In the genomic region with DNA sequence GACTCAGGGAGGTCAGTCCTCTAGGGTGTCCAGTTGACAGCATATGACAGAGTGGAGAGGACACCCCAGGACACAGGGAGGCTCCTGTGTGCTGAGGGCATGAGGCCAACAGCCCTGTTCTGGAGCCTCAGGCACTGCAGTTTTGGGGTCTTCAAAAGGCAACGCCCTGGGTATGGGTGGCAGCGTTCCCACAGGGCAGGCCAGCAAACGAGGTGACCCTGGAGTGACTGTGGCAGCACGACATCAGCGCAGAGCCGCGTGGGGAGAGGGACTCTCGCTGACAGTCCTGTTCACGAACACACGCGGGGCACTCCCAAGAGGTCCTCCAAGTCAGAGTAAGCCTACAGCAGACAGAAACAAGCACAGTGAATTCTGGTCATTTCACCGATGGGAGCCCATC, we compare ENCODE assay signal across 15 cellular contexts. TPM values are rescaled to one million over a fixed set of nuclear protein-coding genes. Genes with fewer than 3 reads are reported as not detected.
A peak's percentile ranks its signal among the peaks of the same experiment; 100 is the strongest.
DNase-seq lines count a peak whose midpoint lies in the region; ATAC-seq, FAIRE-seq and TF ChIP-seq lines count a peak whose summit lies in the region.
"Had no signal": no experiment of that assay in that cellular context is flagged by ENCODE, and none has a peak within 500 bp of the region (broad histone marks: within the 10 kb centered on the region; RNA-seq: fewer than 3 reads in every experiment).

No MANE protein-coding gene starts in this region.

- H3K4me3 Mint-ChIP-seq in nephron: no peak overlapping the region
- H3K4me3 Mint-ChIP-seq: CD4-positive, CD25-positive, alpha-beta regulatory T cell had no signal

- no peak for ATAC-seq in gastrocnemius medialis

- intact Hi-C loops in gastrocnemius medialis (cut with DNase I; ENCODE audit: low total_unique reads): loop anchor here (10.0 kb wide), 1 partner anchor 406 kb away; the partner anchor contains the start of genes CLCN2 and POLR2H

- WGBS in hepatocyte (ENCODE audit: low lambda C conversion rate, missing lambda C conversion rate): 90% methylated on average over 12 of the region's 12 CpGs

- no peaks in the 10 kb centered on the region for H3K9me2 ChIP-seq in hepatocyte (replicated peaks; ENCODE audit: insufficient read depth)

- H3K9me3 ChIP-seq in hepatocyte (ENCODE audit: low read depth) (no peaks in the 10 kb centered on the region), gastrocnemius medialis (no peaks in the 10 kb centered on the region)
- H3K9me3 ChIP-seq: BLaER1 had no signal

- no peaks in the 10 kb centered on the region for H3K79me2 ChIP-seq in hepatocyte

- peak overlapping the region; percentile 77 to 92 (median 89) for H3K27ac Mint-ChIP-seq in nephron
- H3K27ac Mint-ChIP-seq: CD4-positive, CD25-positive, alpha-beta regulatory T cell had no signal

- in situ Hi-C loops in gastrocnemius medialis (cut with MboI; ENCODE audit: low sequenced_read_pairs in 4 of 4): loop anchor here in 1 of 4 donors (25.0 kb wide), 1 partner anchor 408 kb away; the partner anchor contains the start of genes CLCN2 and POLR2H

- TF ChIP-seq POLR2A in gastrocnemius medialis (IDR thresholded peaks at IDR 0.05): no peak

- H3K36me3 Mint-ChIP-seq in nephron (ENCODE audit: low read depth): no peaks in the 10 kb centered on the region
- H3K36me3 Mint-ChIP-seq: CD4-positive, CD25-positive, alpha-beta regulatory T cell had no signal

- no peak for DNase-seq in HTR-8/SVneo (ENCODE audit: insufficient read length, low spot score)
- DNase-seq in hepatocyte (ENCODE audit: low spot score): no peak
- peak; percentile 28 for DNase-seq in retina
- no peak for DNase-seq in gastrocnemius medialis
- no peak for DNase-seq in activated CD4-positive, alpha-beta T cell treated with anti-CD3 and anti-CD28 coated beads, Interleukin-2, amount 50 U/mL, for 48 hours
- DNase-seq in SHP77 treated with DMSO at 0.1 percent for 48 hours (lab: John Stamatoyannopoulos, UW): no peak
- DNase-seq in stimulated activated CD4-positive, alpha-beta T cell treated with anti-CD3 and anti-CD28 coated beads, Interleukin-4, amount 100 ng/mL, for 1 hour: no peak
- DNase-seq: 8988T; AML-193; CD4-positive, CD25-positive, alpha-beta regulatory T cell; GF-D8; H7 had no signal

- H3K36me3 ChIP-seq in hepatocyte (replicated peaks; ENCODE audit: insufficient read depth, low read depth): no peaks in the 10 kb centered on the region
- H3K36me3 ChIP-seq in gastrocnemius medialis: no peaks in the 10 kb centered on the region
- H3K36me3 ChIP-seq: BLaER1 had no signal

- peaks cover 32% of the 10 kb centered on the region for H3K27me3 Mint-ChIP-seq in nephron (ENCODE audit: low read depth)

- TF ChIP-seq CTCF in hepatocyte (IDR thresholded peaks at IDR 0.05; ENCODE audit: poor library complexity) (no peak), nephron (IDR thresholded peaks at IDR 0.05; ENCODE audit: unreplicated experiment in 3 of 3) (no peak), gastrocnemius medialis (IDR thresholded peaks at IDR 0.05 in 4 of 5, conservative IDR thresholded peaks at IDR 0.05 in 1 of 5) (no peak)

- peaks cover 32% of the 10 kb centered on the region for H3K4me1 ChIP-seq in hepatocyte (ENCODE audit: insufficient read depth)
- H3K4me1 ChIP-seq in gastrocnemius medialis: no peaks in the 10 kb centered on the region

- H3K9me3 Mint-ChIP-seq in nephron: no peaks in the 10 kb centered on the region

- peak overlapping the region; percentile 71 for H3K27ac ChIP-seq in hepatocyte
- H3K27ac ChIP-seq in gastrocnemius medialis: no peak overlapping the region
- H3K27ac ChIP-seq: BLaER1, HL-60 had no signal

- peak; percentile 26 for FAIRE-seq in HTR-8/SVneo (lab: Jason Lieb, UNC)

- H3K4me1 Mint-ChIP-seq in nephron: peaks cover 59% of the 10 kb centered on the region
- H3K4me1 Mint-ChIP-seq: CD4-positive, CD25-positive, alpha-beta regulatory T cell had no signal

- no peak overlapping the region for H3K4me2 ChIP-seq in hepatocyte
- H3K4me2 ChIP-seq: BLaER1 had no signal

- H3K27me3 ChIP-seq in hepatocyte (no peaks in the 10 kb centered on the region), gastrocnemius medialis (no peaks in the 10 kb centered on the region)
- H3K27me3 ChIP-seq: BLaER1 had no signal

- H4K20me1 ChIP-seq in hepatocyte (ENCODE audit: insufficient read depth, poor library complexity, severe bottlenecking): no peaks in the 10 kb centered on the region
- H4K20me1 ChIP-seq: BLaER1 had no signal

- no peak overlapping the region for H3K4me3 ChIP-seq in hepatocyte
- H3K4me3 ChIP-seq in gastrocnemius medialis: no peak overlapping the region
- H3K4me3 ChIP-seq: BLaER1 had no signal

- H2AFZ ChIP-seq in hepatocyte: no peak overlapping the region

RNA-seq across cellular contexts. Expression of gene VPS8, which starts 41.4 kb away (rescaled TPM):
- total RNA-seq in hepatocyte (61.9 and 62.4 TPM in 2 replicates), gastrocnemius medialis (10 to 100 TPM; 37.2 to 64.1 (median 51.2) TPM)
- 20.5 and 24.9 TPM in 2 replicates for polyA plus RNA-seq in hepatocyte

RNA-seq across cellular contexts. Expression of gene MAGEF1, which starts 58.7 kb away (rescaled TPM):
- total RNA-seq in hepatocyte (57.6 and 66.5 TPM in 2 replicates), gastrocnemius medialis (10 to 100 TPM in 3 of 4 donors, 1 to 10 TPM in 1; 9.5 to 19.9 (median 14.8) TPM)
- polyA plus RNA-seq in hepatocyte: 74.4 and 74.9 TPM in 2 replicates
